22 cellular contexts compared by ENCODE assay signal in the genomic region with DNA sequence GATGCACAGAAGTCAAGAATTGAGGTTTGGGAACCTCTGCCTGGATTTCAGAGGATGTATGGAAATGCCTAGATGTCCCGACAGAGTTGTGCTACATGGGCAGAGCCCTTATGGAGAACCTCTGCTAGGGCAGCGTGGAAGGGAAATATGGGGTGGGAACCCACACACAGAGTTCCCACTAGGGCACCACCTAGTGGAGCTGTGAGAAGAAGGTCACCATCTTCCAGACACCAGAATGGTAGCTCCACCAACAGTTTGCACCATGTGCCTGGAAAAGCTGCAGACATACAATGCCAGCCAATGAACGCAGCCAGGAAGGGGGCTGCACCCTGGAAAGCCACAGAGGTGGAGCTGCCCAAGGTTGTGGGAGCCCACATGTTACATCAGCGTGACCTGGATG.
A peak's percentile ranks its signal among the peaks of the same experiment; 100 is the strongest.
DNase-seq lines count a peak whose midpoint lies in the region; ATAC-seq, FAIRE-seq and TF ChIP-seq lines count a peak whose summit lies in the region.
"Had no signal": no experiment of that assay in that cellular context is flagged by ENCODE, and none has a peak within 500 bp of the region (broad histone marks: within the 10 kb centered on the region; RNA-seq: fewer than 3 reads in every experiment).

No MANE protein-coding gene starts in this region.

- no peak overlapping the region for H3K56ac ChIP-seq in mesendoderm (ENCODE audit: low read length)

- DNase-seq in ELR (ENCODE audit: low read depth): peak; percentile 25
- peak; percentile 6 for DNase-seq in HT-29 (ENCODE audit: low spot score)
- no peak for DNase-seq in bronchial epithelial cell (ENCODE audit: low read depth)
- DNase-seq in mesendoderm: no peak
- DNase-seq in left ventricle myocardium inferior: no peak
- DNase-seq in 8988T: no peak
- DNase-seq in progenitor cell of endocrine pancreas (ENCODE audit: low spot score, unreplicated experiment): no peak
- DNase-seq: activated CD4-positive, alpha-beta T cell treated with anti-CD3 and anti-CD28 coated beads, Interleukin-2, amount 50 U/mL, for 4 hours; activated T-cell treated with anti-CD3 and anti-CD28 coated beads, Interleukin-2, amount 50 U/mL, for 4 hours; effector CD4-positive, alpha-beta T cell; GM23248; KG1; NCI-H146; NCI-H446; OCI-M1; sigmoid colon had no signal

- H2AK5ac ChIP-seq in mesendoderm (ENCODE audit: low read length): no peak overlapping the region

- H3K36me3 Mint-ChIP-seq in progenitor cell of endocrine pancreas (ENCODE audit: insufficient read depth): no peaks in the 10 kb centered on the region
- H3K36me3 Mint-ChIP-seq: activated naive CD8-positive, alpha-beta T cell; CD14-positive monocyte had no signal

- no peaks in the 10 kb centered on the region for H3K4me1 Mint-ChIP-seq in progenitor cell of endocrine pancreas (ENCODE audit: low read depth)

- ATAC-seq in GM18868 (IDR thresholded peaks at IDR 0.05; ENCODE audit: unreplicated experiment): peak; percentile 9
- ATAC-seq: activated T-cell treated with anti-CD3 and anti-CD28 coated beads, Interleukin-2, amount 50 U/mL, for 4 hours had no signal

- no peaks in the 10 kb centered on the region for H3K27me3 ChIP-seq in bronchial epithelial cell (ENCODE audit: control insufficient read depth, insufficient read depth, low read length)
- no peaks in the 10 kb centered on the region for H3K27me3 ChIP-seq in mesendoderm (ENCODE audit: insufficient read depth, low read length, poor library complexity)
- H3K27me3 ChIP-seq in left ventricle myocardium inferior (ENCODE audit: low read depth): no peaks in the 10 kb centered on the region
- H3K27me3 ChIP-seq: hepatocyte, sigmoid colon had no signal

- H3K79me2 ChIP-seq in mesendoderm (ENCODE audit: control insufficient read depth, insufficient read depth, low read length): no peaks in the 10 kb centered on the region
- H3K79me2 ChIP-seq: hepatocyte had no signal

- no peak overlapping the region for H3K9ac ChIP-seq in mesendoderm (ENCODE audit: low read length)
- H3K9ac ChIP-seq: GM23248 had no signal

- H3K36me3 ChIP-seq in bronchial epithelial cell (ENCODE audit: control insufficient read depth, insufficient read depth, low read length): no peaks in the 10 kb centered on the region
- H3K36me3 ChIP-seq in mesendoderm (ENCODE audit: control insufficient read depth, insufficient read depth, low read length): no peaks in the 10 kb centered on the region
- no peaks in the 10 kb centered on the region for H3K36me3 ChIP-seq in left ventricle myocardium inferior
- H3K36me3 ChIP-seq: sigmoid colon had no signal

- no peaks in the 10 kb centered on the region for H3K79me1 ChIP-seq in mesendoderm (ENCODE audit: low read length)

- H4K5ac ChIP-seq in mesendoderm (ENCODE audit: low read length): no peak overlapping the region

- no peak overlapping the region for H3K18ac ChIP-seq in mesendoderm (ENCODE audit: low read length)

- no peak overlapping the region for H2BK5ac ChIP-seq in mesendoderm (ENCODE audit: low read length)

- no peaks in the 10 kb centered on the region for H3K27me3 Mint-ChIP-seq in progenitor cell of endocrine pancreas
- H3K27me3 Mint-ChIP-seq: activated naive CD8-positive, alpha-beta T cell; brain had no signal

- intact Hi-C loops in left ventricle myocardium inferior (cut with micrococcal nuclease): no loop called here

- WGBS in mesendoderm (ENCODE audit: extremely low coverage, insufficient coverage, low lambda C conversion rate): no CpG with 5 or more reads among the region's 4 CpGs

- no peak overlapping the region for H3K27ac Mint-ChIP-seq in progenitor cell of endocrine pancreas
- H3K27ac Mint-ChIP-seq: activated naive CD8-positive, alpha-beta T cell; brain; CD14-positive monocyte had no signal

- no peak overlapping the region for H4K8ac ChIP-seq in mesendoderm (ENCODE audit: low read depth, low read length)

- H3K9me3 ChIP-seq in left ventricle myocardium inferior (replicated peaks): peaks cover 12% of the 10 kb centered on the region
- H3K9me3 ChIP-seq: sigmoid colon had no signal

- peaks cover 5% of the 10 kb centered on the region for H3K9me3 Mint-ChIP-seq in progenitor cell of endocrine pancreas (ENCODE audit: low read depth)

- H3K27ac ChIP-seq in mesendoderm (ENCODE audit: low read depth, low read length): no peak overlapping the region
- H3K27ac ChIP-seq in left ventricle myocardium inferior (replicated peaks): no peak overlapping the region
- H3K27ac ChIP-seq: GM23248, hepatocyte, sigmoid colon, SK-N-MC had no signal

- H3K4me1 ChIP-seq in mesendoderm (ENCODE audit: control insufficient read depth, low read depth, low read length) (no peaks in the 10 kb centered on the region), left ventricle myocardium inferior (no peaks in the 10 kb centered on the region)
- H3K4me1 ChIP-seq: sigmoid colon had no signal

- H3K4me2 ChIP-seq in mesendoderm (ENCODE audit: low read length): no peak overlapping the region
- H3K4me2 ChIP-seq: hepatocyte had no signal

- no peak overlapping the region for H3K4me3 ChIP-seq in bronchial epithelial cell (ENCODE audit: low read depth, low read length)
- no peak overlapping the region for H3K4me3 ChIP-seq in mesendoderm (ENCODE audit: low read length)
- no peak overlapping the region for H3K4me3 ChIP-seq in left ventricle myocardium inferior
- H3K4me3 ChIP-seq: GM23248, hepatocyte, sigmoid colon, SK-N-MC had no signal

- no peak overlapping the region for H2BK15ac ChIP-seq in mesendoderm (replicated peaks; ENCODE audit: low read depth)

- H3K4me3 Mint-ChIP-seq in progenitor cell of endocrine pancreas (ENCODE audit: low read depth): no peak overlapping the region
- H3K4me3 Mint-ChIP-seq: activated naive CD8-positive, alpha-beta T cell; activated T-cell treated with anti-CD3 and anti-CD28 coated beads, Interleukin-2, amount 50 U/mL, for 4 hours; brain; CD14-positive monocyte had no signal

- FAIRE-seq in bronchial epithelial cell (lab: Jason Lieb, UNC): no peak

- no peak overlapping the region for H2BK120ac ChIP-seq in mesendoderm (ENCODE audit: low read depth, low read length)

- H3K23ac ChIP-seq in mesendoderm (ENCODE audit: low read length): no peak overlapping the region

- H3K4ac ChIP-seq in mesendoderm (ENCODE audit: low read depth, low read length): no peak overlapping the region

- TF ChIP-seq CTCF in bronchial epithelial cell (IDR thresholded peaks at IDR 0.05; ENCODE audit: insufficient read depth, low read length, severe bottlenecking) (peak; percentile 3), left ventricle myocardium inferior (IDR thresholded peaks at IDR 0.05; ENCODE audit: borderline replicate concordance) (no peak), progenitor cell of endocrine pancreas (IDR thresholded peaks at IDR 0.05; ENCODE audit: unreplicated experiment) (no peak)

Comparison
In these comparisons a context has a peak if more than half of its experiments do, and no peak if none do; other contexts are left out.
1. DNase-seq: peak in ELR (single experiment) and HT-29 (single experiment); none in bronchial epithelial cell (single experiment), mesendoderm (single experiment), left ventricle myocardium inferior (single experiment), 8988T (single experiment) and progenitor cell of endocrine pancreas (single experiment).